Comparison of ENCODE assay signal across 8 cellular contexts in the genomic region with DNA sequence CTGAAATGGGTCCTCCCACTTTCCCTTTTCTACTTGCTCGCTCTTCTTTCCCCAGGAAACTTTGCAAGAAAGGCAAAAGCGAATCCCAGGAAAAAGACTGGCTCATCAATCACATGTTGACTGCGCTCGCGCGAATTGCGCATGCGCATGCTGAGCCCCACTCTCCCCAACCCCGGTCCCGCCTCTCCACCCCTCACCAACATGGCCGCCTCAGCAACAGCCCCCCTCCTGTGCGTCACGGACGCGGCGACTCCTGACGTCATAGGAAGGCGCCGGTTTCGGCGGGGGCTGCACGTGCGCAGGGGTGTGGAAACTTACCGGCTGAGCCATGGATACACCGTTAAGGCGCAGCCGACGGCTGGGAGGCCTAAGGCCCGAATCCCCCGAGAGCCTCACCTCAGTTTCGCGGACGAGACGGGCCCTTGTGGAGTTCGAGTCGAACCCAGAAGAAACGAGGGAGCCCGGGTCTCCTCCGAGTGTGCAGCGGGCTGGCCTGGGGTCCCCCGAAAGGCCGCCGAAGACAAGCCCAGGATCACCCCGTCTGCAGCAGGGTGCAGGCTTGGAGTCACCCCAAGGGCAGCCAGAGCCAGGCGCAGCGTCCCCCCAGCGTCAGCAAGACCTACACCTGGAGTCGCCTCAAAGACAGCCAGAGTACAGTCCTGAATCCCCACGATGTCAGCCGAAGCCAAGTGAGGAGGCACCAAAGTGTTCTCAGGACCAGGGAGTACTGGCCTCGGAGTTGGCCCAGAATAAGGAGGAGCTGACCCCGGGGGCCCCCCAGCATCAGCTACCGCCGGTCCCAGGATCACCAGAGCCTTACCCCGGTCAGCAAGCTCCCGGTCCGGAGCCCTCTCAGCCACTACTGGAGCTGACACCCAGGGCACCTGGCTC. TPM values are rescaled to one million over a fixed set of nuclear protein-coding genes. Genes with fewer than 3 reads are reported as not detected.
DNase-seq lines count a peak whose midpoint lies in the region; TF ChIP-seq lines count a peak whose summit lies in the region.

A gene with protein sequence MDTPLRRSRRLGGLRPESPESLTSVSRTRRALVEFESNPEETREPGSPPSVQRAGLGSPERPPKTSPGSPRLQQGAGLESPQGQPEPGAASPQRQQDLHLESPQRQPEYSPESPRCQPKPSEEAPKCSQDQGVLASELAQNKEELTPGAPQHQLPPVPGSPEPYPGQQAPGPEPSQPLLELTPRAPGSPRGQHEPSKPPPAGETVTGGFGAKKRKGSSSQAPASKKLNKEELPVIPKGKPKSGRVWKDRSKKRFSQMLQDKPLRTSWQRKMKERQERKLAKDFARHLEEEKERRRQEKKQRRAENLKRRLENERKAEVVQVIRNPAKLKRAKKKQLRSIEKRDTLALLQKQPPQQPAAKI (plus strand): TSS at position 317 of the 891 bp plus-strand sequence. CDS start 12 bp downstream, at position 329.

- H3K14ac ChIP-seq in mesenchymal stem cell (ENCODE audit: low read length in 2 of 2), result peak within 1 kb of the TSS in 1 of 2 experiments; percentile 88

- H3K23ac ChIP-seq in mesenchymal stem cell (ENCODE audit: low read length in 2 of 2), result no peak within 1 kb of the TSS

- peak within 1 kb of the TSS; percentile 19 for H2BK5ac ChIP-seq in mesenchymal stem cell (ENCODE audit: low read depth, low read length, poor library complexity, severe bottlenecking)

- H3K4me1 ChIP-seq in NT2/D1 (ENCODE audit: insufficient read depth, insufficient read length) (peaks cover 20% of the 10 kb centered on the region), endocrine pancreas (ENCODE audit: control insufficient read depth, insufficient read depth, low read length) (peaks cover 4% of the 10 kb centered on the region), mesenchymal stem cell (ENCODE audit: control insufficient read depth, insufficient read depth, low read depth, low read length) (peaks cover 40% of the 10 kb centered on the region)

- H3K9me3 ChIP-seq in NT2/D1 (ENCODE audit: insufficient read depth, low read length), result no peaks in the 10 kb centered on the region
- no peaks in the 10 kb centered on the region for H3K9me3 ChIP-seq in endocrine pancreas (ENCODE audit: control insufficient read depth, low read length)
- no peaks in the 10 kb centered on the region for H3K9me3 ChIP-seq in mesenchymal stem cell (ENCODE audit: control insufficient read depth, low read length)

- under 1% methylated on average over 57 of the region's 57 CpGs for WGBS in mesenchymal stem cell

- peak within 1 kb of the TSS; percentile 30 for H4K91ac ChIP-seq in mesenchymal stem cell (ENCODE audit: low read length)

- peaks cover 11% of the 10 kb centered on the region for H3K79me1 ChIP-seq in mesenchymal stem cell (replicated peaks; ENCODE audit: low read length, poor library complexity, severe bottlenecking)

- peak within 1 kb of the TSS; percentile 88 for H3K27ac ChIP-seq in mesenchymal stem cell (ENCODE audit: low read length, poor library complexity, severe bottlenecking)

- H2BK120ac ChIP-seq in mesenchymal stem cell (ENCODE audit: low read depth, low read length), result peak within 1 kb of the TSS; percentile 21

- no peak within 1 kb of the TSS for H2BK15ac ChIP-seq in mesenchymal stem cell (ENCODE audit: low read depth, poor library complexity, severe bottlenecking)

- TF ChIP-seq CTCF in GM20000 (IDR thresholded peaks at IDR 0.05; ENCODE audit: extremely low read depth, missing control alignments), result no peak

- H4K8ac ChIP-seq in mesenchymal stem cell (ENCODE audit: low read length), result peak within 1 kb of the TSS; percentile 85

- DNase-seq in COLO829 (ENCODE audit: low spot score), result peak; percentile 100
- peak; percentile 99 for DNase-seq in GM20000 (ENCODE audit: low spot score)
- peak; percentile 97 for DNase-seq in HT-29 (ENCODE audit: low spot score)
- peak; percentile 96 for DNase-seq in NT2/D1 (ENCODE audit: low read depth, low spot score)
- DNase-seq in activated CD8-positive, alpha-beta memory T cell treated with anti-CD3 and anti-CD28 coated beads, Interleukin-2, amount 50 U/mL, for 1 hour (ENCODE audit: extremely low read depth), result peak; percentile 95
- DNase-seq in mesenchymal stem cell, result peak; percentile 96
- peak; percentile 89 for DNase-seq in stimulated activated CD8-positive, alpha-beta memory T cell treated with anti-CD3 and anti-CD28 coated beads, Interleukin-12 subunit alpha, Interleukin-12 subunit beta, amount 100 ng/mL, for 24 hours (ENCODE audit: extremely low read depth)

- peak within 1 kb of the TSS; percentile 92 for H2AFZ ChIP-seq in mesenchymal stem cell (ENCODE audit: low read depth, low read length)

- H3K36me3 ChIP-seq in NT2/D1 (ENCODE audit: insufficient read depth, insufficient read length, low read length) (peaks cover 37% of the 10 kb centered on the region), endocrine pancreas (ENCODE audit: control insufficient read depth, insufficient read depth, low read length) (no peaks in the 10 kb centered on the region), mesenchymal stem cell (ENCODE audit: control insufficient read depth in 1 of 2, insufficient read depth in 2 of 2, low read depth in 1 of 2, low read length in 2 of 2) (peaks cover 4 to 7% of the 10 kb centered on the region in 2 experiments)

- peak within 1 kb of the TSS in 1 of 2 experiments; percentile 23 for H2BK12ac ChIP-seq in mesenchymal stem cell (ENCODE audit: low read length in 2 of 2)

- H3K4me3 ChIP-seq in NT2/D1 (ENCODE audit: insufficient read length, low read depth) (peak within 1 kb of the TSS; percentile 96), endocrine pancreas (ENCODE audit: control insufficient read depth, insufficient read depth, low read length) (peak within 1 kb of the TSS; percentile 76), mesenchymal stem cell (ENCODE audit: insufficient read depth in 1 of 2, low read depth in 1 of 2, low read length in 2 of 2) (peak within 1 kb of the TSS; percentile 85 to 93)

- H3K4ac ChIP-seq in mesenchymal stem cell (ENCODE audit: low read depth in 1 of 2, low read length in 2 of 2), result peak within 1 kb of the TSS; percentile 74 to 83

- peak within 1 kb of the TSS; percentile 97 for H3K9ac ChIP-seq in NT2/D1 (ENCODE audit: insufficient read length, low read depth)
- peak within 1 kb of the TSS; percentile 99 for H3K9ac ChIP-seq in endocrine pancreas (ENCODE audit: control insufficient read depth, insufficient read depth, low read length)
- H3K9ac ChIP-seq in mesenchymal stem cell (ENCODE audit: low read length), result peak within 1 kb of the TSS; percentile 94

- no peaks in the 10 kb centered on the region for H3K27me3 ChIP-seq in NT2/D1 (ENCODE audit: insufficient read depth, insufficient read length)
- no peaks in the 10 kb centered on the region for H3K27me3 ChIP-seq in endocrine pancreas (ENCODE audit: control insufficient read depth, insufficient read depth, low read length)
- H3K27me3 ChIP-seq in mesenchymal stem cell (ENCODE audit: control insufficient read depth in 1 of 2, insufficient read depth in 1 of 2, low read length in 2 of 2), result no peaks in the 10 kb centered on the region

- H2AK5ac ChIP-seq in mesenchymal stem cell (ENCODE audit: low read length, severe bottlenecking), result peak within 1 kb of the TSS; percentile 15

- peak within 1 kb of the TSS; percentile 81 to 91 for H3K18ac ChIP-seq in mesenchymal stem cell (ENCODE audit: low read depth in 1 of 2, low read length in 2 of 2)

- peak within 1 kb of the TSS; percentile 96 for H3K4me2 ChIP-seq in mesenchymal stem cell (ENCODE audit: low read length, poor library complexity, severe bottlenecking)

RNA-seq across cellular contexts. Expression of the gene that starts here (rescaled TPM):
- 56.4 and 60.6 TPM in 2 replicates for total RNA-seq in HT-29 (2014; rRNA removed; shearing (Covaris generic))
- polyA plus RNA-seq in mesenchymal stem cell (2013, experiment 1 of 2), result 28.2 TPM
- 28.3 TPM for polyA plus RNA-seq in mesenchymal stem cell (2013, experiment 2 of 2)

Comparison
In these comparisons a context has a peak if more than half of its experiments do, and no peak if none do; other contexts are left out.
1. Peak in every context shown above with its lines: DNase-seq, H3K4me3 ChIP-seq and H3K27ac ChIP-seq.